ENCODE assay signal across 19 cellular contexts in the genomic region with DNA sequence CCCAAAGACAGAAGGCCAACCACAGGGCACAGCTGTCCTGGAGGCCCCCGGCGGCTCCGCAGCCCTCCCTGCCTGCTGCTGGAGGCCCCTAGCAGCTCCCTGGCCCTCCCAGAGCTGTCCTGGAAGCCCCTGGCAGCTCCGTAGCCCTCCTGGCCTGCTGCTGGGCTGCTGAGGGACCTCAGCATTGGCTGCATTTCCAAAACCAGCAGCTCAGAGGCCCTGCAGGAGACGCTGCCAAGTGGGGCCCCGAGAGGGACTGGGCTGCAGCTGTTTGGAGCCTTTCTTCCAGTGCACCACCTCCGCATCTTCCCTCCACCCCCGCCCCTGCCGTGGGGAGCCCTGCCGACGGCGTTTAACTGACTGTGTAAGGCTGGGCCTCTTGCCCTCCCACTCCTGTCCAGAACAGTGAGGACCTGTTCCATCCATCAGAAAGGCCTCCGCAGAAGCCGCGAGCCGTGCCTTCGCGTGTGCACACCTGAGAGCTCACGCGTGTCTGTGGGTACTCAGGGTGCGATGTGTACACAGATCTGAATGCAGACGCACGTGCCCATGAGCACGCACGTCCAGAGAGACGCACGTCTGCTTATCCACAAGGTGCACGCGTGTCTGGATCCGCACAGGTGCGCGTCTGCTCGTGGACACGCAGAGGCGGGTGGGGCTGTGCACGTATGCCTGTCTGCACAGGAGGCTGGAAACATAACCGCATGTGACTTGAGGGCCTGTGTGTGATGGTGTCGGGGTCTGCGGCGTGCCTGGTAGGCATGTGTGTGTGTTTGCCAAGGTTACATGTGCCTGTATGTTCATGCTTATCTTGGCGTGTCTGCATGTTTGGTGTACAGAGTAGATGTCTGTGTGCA. TPM values are rescaled to one million over a fixed set of nuclear protein-coding genes. Genes with fewer than 3 reads are reported as not detected.
DNase-seq lines count a peak whose midpoint lies in the region; ATAC-seq, FAIRE-seq and TF ChIP-seq lines count a peak whose summit lies in the region.
"Had no signal": no experiment of that assay in that cellular context is flagged by ENCODE, and none has a peak within 500 bp of the region (broad histone marks: within the 10 kb centered on the region; RNA-seq: fewer than 3 reads in every experiment).

No MANE protein-coding gene starts in this region.

- H3K9me3 ChIP-seq in CD4-positive, alpha-beta T cell (ENCODE audit: control insufficient read depth, low read length): no peaks in the 10 kb centered on the region
- H3K9me3 ChIP-seq in ovary: no peaks in the 10 kb centered on the region
- no peaks in the 10 kb centered on the region for H3K9me3 ChIP-seq in Karpas-422 (ENCODE audit: low read length)
- H3K9me3 ChIP-seq: BE2C, gastroesophageal sphincter, thoracic aorta had no signal

- H3K27ac ChIP-seq in CD4-positive, alpha-beta T cell (ENCODE audit: low read depth, low read length): no peak overlapping the region
- H3K27ac ChIP-seq in ovary (no peak overlapping the region), Karpas-422 (ENCODE audit: low read length) (no peak overlapping the region)
- H3K27ac ChIP-seq: gastroesophageal sphincter, thoracic aorta had no signal

- H3K9ac ChIP-seq in Karpas-422 (ENCODE audit: low read length): no peak overlapping the region

- H3K27ac Mint-ChIP-seq in CD4-positive, alpha-beta T cell: no peak overlapping the region
- no peak overlapping the region for H3K27ac Mint-ChIP-seq in activated T-helper 1 cell treated with anti-CD3 and anti-CD28 coated beads, Interleukin-12 subunit alpha, Interleukin-12 subunit beta, Interleukin-2, Interleukin-4 antibody, amounts not matched to agents 30 ng/mL and 10 ng/mL and 1 ng/mL, durations not matched to agents 14 hours and 24 hours and 36 hours

- intact Hi-C loops in CD4-positive, alpha-beta T cell (cut with DNase I, micrococcal nuclease): loop anchor here in 1 of 2 experiments (5.0 kb wide), 1 partner anchor 34 kb away; no protein-coding TSS in a partner anchor
- intact Hi-C loops in ovary (cut with DNase I): no loop called here
- intact Hi-C loops in activated T-helper 1 cell treated with anti-CD3 and anti-CD28 coated beads, Interleukin-12 subunit alpha, Interleukin-12 subunit beta, Interleukin-2, Interleukin-4 antibody, amounts not matched to agents 30 ng/mL and 10 ng/mL and 1 ng/mL, durations not matched to agents 14 hours and 24 hours and 36 hours (cut with micrococcal nuclease): no loop called here

- H3K9me3 Mint-ChIP-seq in CD4-positive, alpha-beta T cell: no peaks in the 10 kb centered on the region
- H3K9me3 Mint-ChIP-seq in activated T-helper 1 cell treated with anti-CD3 and anti-CD28 coated beads, Interleukin-12 subunit alpha, Interleukin-12 subunit beta, Interleukin-2, Interleukin-4 antibody, amounts not matched to agents 30 ng/mL and 10 ng/mL and 1 ng/mL, durations not matched to agents 14 hours and 24 hours and 36 hours: no peaks in the 10 kb centered on the region

- H3K4me2 ChIP-seq in Karpas-422 (ENCODE audit: low read depth, low read length, poor library complexity, severe bottlenecking): no peak overlapping the region

- no peak for DNase-seq in CD4-positive, alpha-beta T cell
- DNase-seq in NCI-H2171 (lab: John Stamatoyannopoulos, UW) (peak; percentile 19), fibroblast of pulmonary artery (ENCODE audit: low read depth) (peak; percentile 45), ovary (peak in 4 of 5 donors; percentile 47 to 85 (median 52)), Karpas-422 (no peak), D721Med (ENCODE audit: insufficient read length, low spot score) (no peak), T-helper 2 cell (no peak)
- DNase-seq in activated T-helper 1 cell treated with anti-CD3 and anti-CD28 coated beads, Interleukin-12 subunit alpha, Interleukin-12 subunit beta, Interleukin-2, Interleukin-4 antibody, amounts not matched to agents 30 ng/mL and 10 ng/mL and 1 ng/mL, durations not matched to agents 14 hours and 24 hours and 36 hours (ENCODE audit: low spot score): no peak
- DNase-seq: activated CD4-positive, alpha-beta T cell treated with anti-CD3 and anti-CD28 coated beads for 1 hour; activated CD8-positive, alpha-beta memory T cell treated with anti-CD3 and anti-CD28 coated beads, Interleukin-2, amount 50 U/mL, for 4 hours; activated gamma-delta T cell; aorta; BE2C; GDM1; NCI-H1105 treated with DMSO at 0.1 percent for 48 hours had no signal

- peak overlapping the region; percentile 54 for H3K4me3 Mint-ChIP-seq in CD4-positive, alpha-beta T cell
- no peak overlapping the region for H3K4me3 Mint-ChIP-seq in activated T-helper 1 cell treated with anti-CD3 and anti-CD28 coated beads, Interleukin-12 subunit alpha, Interleukin-12 subunit beta, Interleukin-2, Interleukin-4 antibody, amounts not matched to agents 30 ng/mL and 10 ng/mL and 1 ng/mL, durations not matched to agents 14 hours and 24 hours and 36 hours

- TF ChIP-seq POLR2A in ovary (IDR thresholded peaks at IDR 0.05): no peak

- H2AFZ ChIP-seq in Karpas-422 (ENCODE audit: low read length): no peak overlapping the region

- TF ChIP-seq CTCF in CD4-positive, alpha-beta T cell (IDR thresholded peaks at IDR 0.05): no peak
- TF ChIP-seq CTCF in fibroblast of pulmonary artery (IDR thresholded peaks at IDR 0.05; ENCODE audit: low read length, missing control alignments) (no peak), ovary (IDR thresholded peaks at IDR 0.05) (no peak), D721Med (IDR thresholded peaks at IDR 0.05; ENCODE audit: insufficient read depth, missing control alignments) (no peak)

- peaks cover 39% of the 10 kb centered on the region for H3K4me1 Mint-ChIP-seq in CD4-positive, alpha-beta T cell (ENCODE audit: low read depth)
- peaks cover 33% of the 10 kb centered on the region for H3K4me1 Mint-ChIP-seq in activated T-helper 1 cell treated with anti-CD3 and anti-CD28 coated beads, Interleukin-12 subunit alpha, Interleukin-12 subunit beta, Interleukin-2, Interleukin-4 antibody, amounts not matched to agents 30 ng/mL and 10 ng/mL and 1 ng/mL, durations not matched to agents 14 hours and 24 hours and 36 hours (ENCODE audit: low read depth)

- H3K36me3 ChIP-seq in ovary: no peaks in the 10 kb centered on the region
- no peaks in the 10 kb centered on the region for H3K36me3 ChIP-seq in Karpas-422 (ENCODE audit: insufficient read depth, low read length)
- H3K36me3 ChIP-seq: BE2C, gastroesophageal sphincter, thoracic aorta had no signal

- WGBS in ovary, 3 donors: 37 to 43% (median 42%) methylated on average over 40 to 41 of the region's 41 CpGs

- H3K4me3 ChIP-seq in fibroblast of pulmonary artery (replicated peaks; ENCODE audit: low read depth, low read length): no peak overlapping the region
- no peak overlapping the region for H3K4me3 ChIP-seq in ovary
- H3K4me3 ChIP-seq in Karpas-422 (ENCODE audit: low read length): no peak overlapping the region
- H3K4me3 ChIP-seq: gastroesophageal sphincter, thoracic aorta had no signal

- H3K79me2 ChIP-seq in Karpas-422 (ENCODE audit: low read length): no peaks in the 10 kb centered on the region

- no peak for TF ChIP-seq EP300 in ovary (IDR thresholded peaks at IDR 0.05)

- no peaks in the 10 kb centered on the region for H4K20me1 ChIP-seq in Karpas-422 (ENCODE audit: insufficient read depth, low read depth, low read length)

- POLR2A ChIA-PET in CD4-positive, alpha-beta T cell (lab: Charles Lee): interaction anchor here (1.5 kb wide), 1 partner anchor 59 kb away, joined by 3 read pairs; no protein-coding TSS in a partner anchor

- H3K4me1 ChIP-seq in ovary (ENCODE audit: insufficient read depth): peaks cover 7% of the 10 kb centered on the region
- H3K4me1 ChIP-seq in Karpas-422 (ENCODE audit: low read length): no peaks in the 10 kb centered on the region

- H3K36me3 Mint-ChIP-seq in CD4-positive, alpha-beta T cell (ENCODE audit: low read depth): no peaks in the 10 kb centered on the region
- H3K36me3 Mint-ChIP-seq in activated T-helper 1 cell treated with anti-CD3 and anti-CD28 coated beads, Interleukin-12 subunit alpha, Interleukin-12 subunit beta, Interleukin-2, Interleukin-4 antibody, amounts not matched to agents 30 ng/mL and 10 ng/mL and 1 ng/mL, durations not matched to agents 14 hours and 24 hours and 36 hours (ENCODE audit: low read depth): no peaks in the 10 kb centered on the region

- no peaks in the 10 kb centered on the region for H3K9me2 ChIP-seq in Karpas-422 (replicated peaks; ENCODE audit: insufficient read depth, low read length)

- ATAC-seq in CD4-positive, alpha-beta T cell (ENCODE audit: poor library complexity): no peak
- ATAC-seq: gastroesophageal sphincter had no signal

- H3K27me3 ChIP-seq in CD4-positive, alpha-beta T cell (ENCODE audit: control insufficient read depth, insufficient read depth, low read length): no peaks in the 10 kb centered on the region
- H3K27me3 ChIP-seq in ovary: no peaks in the 10 kb centered on the region
- H3K27me3 ChIP-seq in Karpas-422 (ENCODE audit: low read length): no peaks in the 10 kb centered on the region

- no peak for FAIRE-seq in D721Med (lab: Jason Lieb, UNC)
- FAIRE-seq: colon, GM12892 had no signal

- no peaks in the 10 kb centered on the region for H3K27me3 Mint-ChIP-seq in CD4-positive, alpha-beta T cell
- H3K27me3 Mint-ChIP-seq in activated T-helper 1 cell treated with anti-CD3 and anti-CD28 coated beads, Interleukin-12 subunit alpha, Interleukin-12 subunit beta, Interleukin-2, Interleukin-4 antibody, amounts not matched to agents 30 ng/mL and 10 ng/mL and 1 ng/mL, durations not matched to agents 14 hours and 24 hours and 36 hours (ENCODE audit: insufficient read depth): no peaks in the 10 kb centered on the region

- CTCF ChIA-PET in CD4-positive, alpha-beta T cell (lab: Charles Lee): no interaction called here

RNA-seq across cellular contexts. Expression of a gene that starts 57.0 kb away (rescaled TPM):
- total RNA-seq in CD4-positive, alpha-beta T cell: 10 to 100 TPM; 75.8 to 80.7 TPM
- total RNA-seq in ovary: 10 to 100 TPM; 12.6 to 69.5 (median 54.3) TPM
- 10 to 100 TPM in 1 of 2 donors, 1 to 10 TPM in 1; 3.2 to 22.2 TPM for polyA plus RNA-seq in ovary
- 4.0 and 4.1 TPM in 2 replicates for total RNA-seq in Karpas-422 (2014; rRNA removed; shearing (Covaris generic); ENCODE audit: low replicate concordance)
- 75.8 and 80.2 TPM in 2 replicates for total RNA-seq in activated T-helper 1 cell treated with anti-CD3 and anti-CD28 coated beads, Interleukin-12 subunit alpha, Interleukin-12 subunit beta, Interleukin-2, Interleukin-4 antibody, amounts not matched to agents 30 ng/mL and 10 ng/mL and 1 ng/mL, durations not matched to agents 14 hours and 24 hours and 36 hours

Comparison
In these comparisons a context has a peak if more than half of its experiments do, and no peak if none do; other contexts are left out.
1. DNase-seq: peak in NCI-H2171 (single experiment), fibroblast of pulmonary artery (single experiment) and ovary (4 of 5); none in CD4-positive, alpha-beta T cell (0 of 10), Karpas-422 (single experiment), activated T-helper 1 cell treated with anti-CD3 and anti-CD28 coated beads, Interleukin-12 subunit alpha, Interleukin-12 subunit beta, Interleukin-2, Interleukin-4 antibody, amounts not matched to agents 30 ng/mL and 10 ng/mL and 1 ng/mL, durations not matched to agents 14 hours and 24 hours and 36 hours (single experiment), D721Med (single experiment) and T-helper 2 cell (0 of 5).